ENCODE assay signal across 10 cellular contexts in genomic region chr6:111730835-111731234, GRCh38.
DNase-seq lines count a peak whose midpoint lies in the region; ATAC-seq and TF ChIP-seq lines count a peak whose summit lies in the region.
"Had no signal": no experiment of that assay in that cellular context is flagged by ENCODE, and none has a peak within 500 bp of the region (broad histone marks: within the 10 kb centered on the region; RNA-seq: fewer than 3 reads in every experiment).

No MANE protein-coding gene starts in this region.

- H3K4me1 ChIP-seq in mesodermal cell (ENCODE audit: control insufficient read depth, insufficient read depth, low read length, poor library complexity, severe bottlenecking) (no peaks in the 10 kb centered on the region), upper lobe of left lung (peaks cover 8 to 33% (median 20%) of the 10 kb centered on the region in 4 donors)

- peaks cover 20% of the 10 kb centered on the region for H3K9me3 ChIP-seq in mesodermal cell (ENCODE audit: control insufficient read depth, low read length)
- peaks cover 0 to 7% (median 3%) of the 10 kb centered on the region in 4 donors for H3K9me3 ChIP-seq in upper lobe of left lung

- H3K27ac Mint-ChIP-seq in activated naive CD4-positive, alpha-beta T cell treated with anti-CD3 and anti-CD28 coated beads for 36 hours = peak overlapping the region; percentile 60
- H3K27ac Mint-ChIP-seq in dendritic cell treated with granulocyte-macrophage colony-stimulating factor and Interleukin-4, amounts not matched to agents 40 ng/mL and 50 ng/mL, for 4 days = peak overlapping the region; percentile 12
- peak overlapping the region in 3 of 7 donors; percentile 39 to 75 (median 46) for H3K27ac Mint-ChIP-seq in CD14-positive monocyte

- H3K4me3 ChIP-seq in mesodermal cell (ENCODE audit: extremely low read depth, insufficient read depth, low read length, poor library complexity, severe bottlenecking) (no peak overlapping the region), upper lobe of left lung (no peak overlapping the region)

- no peaks in the 10 kb centered on the region for H3K27me3 Mint-ChIP-seq in activated naive CD4-positive, alpha-beta T cell treated with anti-CD3 and anti-CD28 coated beads for 36 hours (ENCODE audit: low read depth)
- peaks cover 8% of the 10 kb centered on the region for H3K27me3 Mint-ChIP-seq in dendritic cell treated with granulocyte-macrophage colony-stimulating factor and Interleukin-4, amounts not matched to agents 40 ng/mL and 50 ng/mL, for 4 days
- no peaks in the 10 kb centered on the region for H3K27me3 Mint-ChIP-seq in CD14-positive monocyte (ENCODE audit: low read depth in 3 of 3)

- peak in 1 of 2 donors; percentile 23 for ATAC-seq in upper lobe of left lung (ENCODE audit: low FRiP score in 2 of 2)
- ATAC-seq in HG02885 (IDR thresholded peaks at IDR 0.05; ENCODE audit: poor library complexity, unreplicated experiment) = no peak

- TF ChIP-seq CTCF in upper lobe of left lung (IDR thresholded peaks at IDR 0.05) (no peak), CD14-positive monocyte (IDR thresholded peaks at IDR 0.05) (no peak)

- peaks cover 64% of the 10 kb centered on the region for H3K36me3 Mint-ChIP-seq in activated naive CD4-positive, alpha-beta T cell treated with anti-CD3 and anti-CD28 coated beads for 36 hours (ENCODE audit: low read depth)
- H3K36me3 Mint-ChIP-seq in dendritic cell treated with granulocyte-macrophage colony-stimulating factor and Interleukin-4, amounts not matched to agents 40 ng/mL and 50 ng/mL, for 4 days (ENCODE audit: low read depth) = no peaks in the 10 kb centered on the region
- H3K36me3 Mint-ChIP-seq in CD14-positive monocyte = peaks cover 43 to 48% of the 10 kb centered on the region in 2 donors

- H3K36me3 ChIP-seq in mesodermal cell (ENCODE audit: control insufficient read depth, insufficient read depth, low read length) (peaks cover 57% of the 10 kb centered on the region), upper lobe of left lung (no peaks in the 10 kb centered on the region)

- TF ChIP-seq EP300 in upper lobe of left lung (IDR thresholded peaks at IDR 0.05) = no peak

- no peak overlapping the region for H3K4me3 Mint-ChIP-seq in activated naive CD4-positive, alpha-beta T cell treated with anti-CD3 and anti-CD28 coated beads for 36 hours
- no peak overlapping the region for H3K4me3 Mint-ChIP-seq in dendritic cell treated with granulocyte-macrophage colony-stimulating factor and Interleukin-4, amounts not matched to agents 40 ng/mL and 50 ng/mL, for 4 days
- H3K4me3 Mint-ChIP-seq in CD14-positive monocyte = no peak overlapping the region

- peak overlapping the region; percentile 50 for H3K27ac ChIP-seq in mesodermal cell (ENCODE audit: low read depth, low read length, severe bottlenecking)
- peak overlapping the region in 3 of 4 donors; percentile 6 to 74 (median 69) for H3K27ac ChIP-seq in upper lobe of left lung

- no peaks in the 10 kb centered on the region for H3K27me3 ChIP-seq in upper lobe of left lung

- H3K4me1 Mint-ChIP-seq in activated naive CD4-positive, alpha-beta T cell treated with anti-CD3 and anti-CD28 coated beads for 36 hours (ENCODE audit: low read depth) = peaks cover 71% of the 10 kb centered on the region
- peaks cover 44% of the 10 kb centered on the region for H3K4me1 Mint-ChIP-seq in dendritic cell treated with granulocyte-macrophage colony-stimulating factor and Interleukin-4, amounts not matched to agents 40 ng/mL and 50 ng/mL, for 4 days (ENCODE audit: low read depth)
- peaks cover 38% of the 10 kb centered on the region for H3K4me1 Mint-ChIP-seq in CD14-positive monocyte

- intact Hi-C loops in activated naive CD4-positive, alpha-beta T cell treated with anti-CD3 and anti-CD28 coated beads for 36 hours (cut with micrococcal nuclease) = no loop called here
- intact Hi-C loops in dendritic cell treated with granulocyte-macrophage colony-stimulating factor and Interleukin-4, amounts not matched to agents 40 ng/mL and 50 ng/mL, for 4 days (cut with micrococcal nuclease) = no loop called here
- intact Hi-C loops in CD14-positive monocyte (cut with micrococcal nuclease) = no loop called here

- DNase-seq in activated naive CD4-positive, alpha-beta T cell treated with anti-CD3 and anti-CD28 coated beads for 36 hours = no peak
- no peak for DNase-seq in activated naive CD4-positive, alpha-beta T cell treated with anti-CD3 and anti-CD28 coated beads, Interleukin-2, amount 50 U/mL, for 16 hours
- DNase-seq in upper lobe of left lung (peak in 1 of 2 donors; percentile 28), CD14-positive monocyte (ENCODE audit: low spot score) (no peak), T-helper 2 cell (no peak)
- DNase-seq: GDM1, HCEC 1CT had no signal

- WGBS in mesodermal cell (ENCODE audit: insufficient coverage in 2 of 2), 2 experiments = 52 to 67% methylated on average over 10 of the region's 11 CpGs
- WGBS in upper lobe of left lung, 2 donors = 61% methylated on average over 11 of the region's 11 CpGs

- peaks cover 11% of the 10 kb centered on the region for H3K9me3 Mint-ChIP-seq in activated naive CD4-positive, alpha-beta T cell treated with anti-CD3 and anti-CD28 coated beads for 36 hours
- H3K9me3 Mint-ChIP-seq in dendritic cell treated with granulocyte-macrophage colony-stimulating factor and Interleukin-4, amounts not matched to agents 40 ng/mL and 50 ng/mL, for 4 days = no peaks in the 10 kb centered on the region
- H3K9me3 Mint-ChIP-seq in CD14-positive monocyte = peaks cover 0 to 5% (median 0%) of the 10 kb centered on the region in 7 donors

- TF ChIP-seq POLR2A in upper lobe of left lung (IDR thresholded peaks at IDR 0.05) = no peak

- CTCF ChIA-PET in activated naive CD4-positive, alpha-beta T cell treated with anti-CD3 and anti-CD28 coated beads for 36 hours (lab: Charles Lee) = no interaction called here
